In the genomic region with DNA sequence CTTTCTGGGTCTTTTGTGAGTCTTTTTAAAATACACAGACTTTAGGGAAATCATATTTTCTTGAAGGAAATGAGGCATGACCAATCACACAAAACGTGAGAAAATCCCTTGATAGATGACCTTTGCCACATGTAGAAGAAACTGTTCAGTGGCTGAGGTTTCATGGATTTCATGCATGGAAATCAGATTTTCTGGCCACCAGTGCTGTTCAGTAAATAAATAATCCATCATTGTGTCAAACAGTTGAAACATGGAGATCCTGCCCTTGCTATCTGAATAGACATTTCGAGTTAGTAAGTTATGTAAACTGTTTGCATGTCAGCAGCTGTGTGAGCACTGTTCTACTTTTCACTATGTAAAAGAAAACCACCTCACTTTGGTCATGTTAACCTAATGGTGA, we compare ENCODE assay signal across 16 cellular contexts.
DNase-seq lines count a peak whose midpoint lies in the region; ATAC-seq and TF ChIP-seq lines count a peak whose summit lies in the region.
"Had no signal": no experiment of that assay in that cellular context is flagged by ENCODE, and none has a peak within 500 bp of the region (broad histone marks: within the 10 kb centered on the region; RNA-seq: fewer than 3 reads in every experiment).

No MANE protein-coding gene starts in this region.

- H2BK12ac ChIP-seq in mesenchymal stem cell (ENCODE audit: low read length in 2 of 2): no peak overlapping the region

- no peak for TF ChIP-seq CTCF in astrocyte of the cerebellum (IDR thresholded peaks at IDR 0.05; ENCODE audit: low read depth, low read length, missing control alignments)

- H3K79me1 ChIP-seq in mesenchymal stem cell (replicated peaks; ENCODE audit: low read length, poor library complexity, severe bottlenecking): no peaks in the 10 kb centered on the region

- H3K36me3 ChIP-seq in mesenchymal stem cell (ENCODE audit: control insufficient read depth in 1 of 2, insufficient read depth in 2 of 2, low read depth in 1 of 2, low read length in 2 of 2): no peaks in the 10 kb centered on the region

- H2BK5ac ChIP-seq in mesenchymal stem cell (ENCODE audit: low read depth, low read length, poor library complexity, severe bottlenecking): no peak overlapping the region

- ATAC-seq in GM18870 (IDR thresholded peaks at IDR 0.05; ENCODE audit: unreplicated experiment): no peak

- no peak overlapping the region for H4K8ac ChIP-seq in mesenchymal stem cell (ENCODE audit: low read length)

- H2BK120ac ChIP-seq in mesenchymal stem cell (ENCODE audit: low read depth, low read length): no peak overlapping the region

- no peak overlapping the region for H3K27ac ChIP-seq in mesenchymal stem cell (ENCODE audit: low read length, poor library complexity, severe bottlenecking)
- H3K27ac ChIP-seq: C4-2B had no signal

- in situ Hi-C loops in astrocyte of the cerebellum (cut with HindIII; ENCODE audit: low sequenced_read_pairs): no loop called here

- H3K23ac ChIP-seq in mesenchymal stem cell (ENCODE audit: low read length in 2 of 2): no peak overlapping the region

- no peak overlapping the region for H2AK5ac ChIP-seq in mesenchymal stem cell (ENCODE audit: low read length, severe bottlenecking)

- H2BK15ac ChIP-seq in mesenchymal stem cell (ENCODE audit: low read depth, poor library complexity, severe bottlenecking): no peak overlapping the region

- H3K9ac ChIP-seq in mesenchymal stem cell (ENCODE audit: low read length): no peak overlapping the region

- no peak overlapping the region for H4K91ac ChIP-seq in mesenchymal stem cell (ENCODE audit: low read length)

- WGBS in mesenchymal stem cell: 36% methylated on average over 1 of the region's 2 CpGs

- no peak overlapping the region for H2AFZ ChIP-seq in mesenchymal stem cell (ENCODE audit: low read depth, low read length)

- H3K27me3 ChIP-seq in mesenchymal stem cell (ENCODE audit: control insufficient read depth in 1 of 2, insufficient read depth in 1 of 2, low read length in 2 of 2): no peaks in the 10 kb centered on the region

- peak; percentile 2 to 6 for DNase-seq in NCI-H526 (lab: John Stamatoyannopoulos, UW)
- no peak for DNase-seq in NCI-H526 treated with DMSO at 0.1 percent for 48 hours (lab: John Stamatoyannopoulos, UW)
- DNase-seq in NCI-H774 (lab: John Stamatoyannopoulos, UW): peak; percentile 61
- peak; percentile 49 for DNase-seq in astrocyte of the cerebellum (ENCODE audit: low read depth)
- peak; percentile 8 for DNase-seq in mesenchymal stem cell
- no peak for DNase-seq in mucosa of gallbladder (ENCODE audit: low spot score)
- DNase-seq in NCI-H510A treated with DMSO at 0.1 percent for 48 hours (lab: John Stamatoyannopoulos, UW): no peak
- DNase-seq: AML-193; Caco-2; CD4-positive, alpha-beta T cell; DMS79 treated with DMSO at 0.1 percent for 48 hours; GF-D8; H9; IMR-90 had no signal

- no peak overlapping the region for H3K14ac ChIP-seq in mesenchymal stem cell (ENCODE audit: low read length in 2 of 2)

- peaks cover 3% of the 10 kb centered on the region for H3K9me3 ChIP-seq in mesenchymal stem cell (ENCODE audit: control insufficient read depth, low read length)
- H3K9me3 ChIP-seq: Caco-2 had no signal

- no peak overlapping the region for H3K18ac ChIP-seq in mesenchymal stem cell (ENCODE audit: low read depth in 1 of 2, low read length in 2 of 2)

- H3K4ac ChIP-seq in mesenchymal stem cell (ENCODE audit: low read depth in 1 of 2, low read length in 2 of 2): no peak overlapping the region

- H3K4me1 ChIP-seq in mesenchymal stem cell (ENCODE audit: control insufficient read depth, insufficient read depth, low read depth, low read length): no peaks in the 10 kb centered on the region
- H3K4me1 ChIP-seq: Caco-2 had no signal

- no peak overlapping the region for H3K4me3 ChIP-seq in astrocyte of the cerebellum (ENCODE audit: low read depth, low read length)
- no peak overlapping the region for H3K4me3 ChIP-seq in mesenchymal stem cell (ENCODE audit: insufficient read depth in 1 of 2, low read depth in 1 of 2, low read length in 2 of 2)

- H3K4me2 ChIP-seq in mesenchymal stem cell (ENCODE audit: low read length, poor library complexity, severe bottlenecking): no peak overlapping the region

Comparison
In these comparisons a context has a peak if more than half of its experiments do, and no peak if none do; other contexts are left out.
1. DNase-seq: peak in NCI-H526 (2 of 2), NCI-H774 (single experiment), astrocyte of the cerebellum (single experiment) and mesenchymal stem cell (single experiment); none in NCI-H526 treated with DMSO at 0.1 percent for 48 hours (single experiment), mucosa of gallbladder (single experiment) and NCI-H510A treated with DMSO at 0.1 percent for 48 hours (single experiment).